ENCODE assay signal across 15 cellular contexts in the genomic region with DNA sequence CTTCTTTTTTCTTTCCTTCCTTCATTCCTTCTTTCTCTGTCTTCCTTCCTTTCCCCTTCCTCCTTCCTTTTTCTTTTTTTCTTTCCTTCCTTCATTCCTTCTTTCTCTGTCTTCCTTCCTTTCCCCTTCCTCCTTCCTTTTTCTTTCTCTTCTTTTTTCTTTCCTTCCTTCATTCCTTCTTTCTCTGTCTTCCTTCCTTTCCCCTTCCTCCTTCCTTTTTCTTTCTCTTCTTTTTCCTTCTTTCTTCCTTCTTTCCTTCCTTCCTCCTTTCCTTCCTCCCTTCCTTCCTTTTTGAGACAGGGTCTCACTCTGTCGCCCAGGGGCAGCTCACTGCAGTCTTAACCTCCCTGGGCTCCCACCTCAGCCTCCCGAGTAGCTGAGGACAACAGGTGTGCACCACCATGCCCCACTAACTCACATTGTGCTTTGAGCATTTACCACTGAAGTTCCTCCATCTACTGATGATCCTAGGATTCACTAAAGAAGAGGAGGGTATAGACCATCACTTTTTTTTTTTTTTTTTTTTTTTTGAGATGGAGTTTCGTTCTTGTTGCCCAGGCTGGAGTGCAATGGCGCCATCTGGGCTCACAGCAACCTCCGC. TPM values are rescaled to one million over a fixed set of nuclear protein-coding genes. Genes with fewer than 3 reads are reported as not detected.
DNase-seq lines count a peak whose midpoint lies in the region; ATAC-seq and TF ChIP-seq lines count a peak whose summit lies in the region.
"Not testable (repeated sequence)": the region's sequence is repeated elsewhere in the genome, so short reads cannot be mapped to it uniquely, and the experiment has no call there.
"Had no signal": no experiment of that assay in that cellular context is flagged by ENCODE, and none has a peak within 500 bp of the region (broad histone marks: within the 10 kb centered on the region; RNA-seq: fewer than 3 reads in every experiment).

No MANE protein-coding gene starts in this region.

- H3K27ac ChIP-seq in CD4-positive, CD25-positive, alpha-beta regulatory T cell (ENCODE audit: insufficient read depth, low read length, poor library complexity, severe bottlenecking), result peak overlapping the region; percentile 55
- peak overlapping the region; percentile 84; the same call in 1 of the 2 replicates for H3K27ac ChIP-seq in RWPE1
- not testable (repeated sequence) for H3K27ac ChIP-seq in smooth muscle cell (ENCODE audit: low read depth)

- not testable (repeated sequence) for TF ChIP-seq CTCF in RWPE1 (conservative IDR thresholded peaks at IDR 0.05; ENCODE audit: low read depth); activated CD8-positive, alpha-beta T cell treated with anti-CD3 and anti-CD28 coated beads for 36 hours (IDR thresholded peaks at IDR 0.05); epithelial cell of proximal tubule (conservative IDR thresholded peaks at IDR 0.05; ENCODE audit: low read depth, low read length); mesothelial cell of epicardium (IDR thresholded peaks at IDR 0.05; ENCODE audit: unreplicated experiment); smooth muscle cell (IDR thresholded peaks at IDR 0.05; ENCODE audit: borderline replicate concordance, insufficient read depth, poor library complexity, severe bottlenecking)

- CTCF ChIA-PET in RWPE1 (lab: Yijun Ruan, JAX), result interaction anchor here (0.6 to 1.7 kb wide), 7 partner anchors 48 to 1013 kb away, joined by 3 to 8 read pairs (median 6); no protein-coding TSS in a partner anchor
- CTCF ChIA-PET in activated CD8-positive, alpha-beta T cell treated with anti-CD3 and anti-CD28 coated beads for 36 hours (lab: Charles Lee), result interaction anchor here (0.7 to 4.9 kb wide), 5 partner anchors 25 to 53 kb away, joined by 3 to 27 read pairs (median 4); a partner anchor contains a TSS

- peaks cover 20% of the 10 kb centered on the region for H3K27me3 ChIP-seq in CD4-positive, CD25-positive, alpha-beta regulatory T cell (ENCODE audit: control insufficient read depth, insufficient read depth, low read length)
- peaks cover 33% of the 10 kb centered on the region for H3K27me3 ChIP-seq in smooth muscle cell (ENCODE audit: low read depth)

- 85% methylated on average over 5 of the region's 5 CpGs for WGBS in smooth muscle cell (ENCODE audit: low lambda C conversion rate)

- peaks cover 42% of the 10 kb centered on the region for H3K4me1 ChIP-seq in CD4-positive, CD25-positive, alpha-beta regulatory T cell (ENCODE audit: control insufficient read depth, insufficient read depth, low read length, poor library complexity, severe bottlenecking)
- H3K4me1 ChIP-seq in smooth muscle cell (ENCODE audit: low read depth), result not testable (repeated sequence)

- peak overlapping the region; percentile 96 for H3K4me2 ChIP-seq in smooth muscle cell

- H3K4me1 Mint-ChIP-seq in CD4-positive, CD25-positive, alpha-beta regulatory T cell, result peaks cover 0 to 58% (median 26%) of the 10 kb centered on the region in 4 donors
- peaks cover 42% of the 10 kb centered on the region for H3K4me1 Mint-ChIP-seq in activated CD8-positive, alpha-beta T cell treated with anti-CD3 and anti-CD28 coated beads for 36 hours (ENCODE audit: low read depth)
- peaks cover 31% of the 10 kb centered on the region for H3K4me1 Mint-ChIP-seq in activated naive CD8-positive, alpha-beta T cell treated with anti-CD3 and anti-CD28 coated beads, Interleukin-2, amount 50 U/mL, for 24 hours
- peaks cover 18% of the 10 kb centered on the region for H3K4me1 Mint-ChIP-seq in mesothelial cell of epicardium

- peaks cover 44% of the 10 kb centered on the region for H3K27me3 Mint-ChIP-seq in CD4-positive, CD25-positive, alpha-beta regulatory T cell
- peaks cover 31% of the 10 kb centered on the region for H3K27me3 Mint-ChIP-seq in activated CD8-positive, alpha-beta T cell treated with anti-CD3 and anti-CD28 coated beads for 36 hours
- H3K27me3 Mint-ChIP-seq in activated naive CD8-positive, alpha-beta T cell treated with anti-CD3 and anti-CD28 coated beads, Interleukin-2, amount 50 U/mL, for 24 hours, result peaks cover 33% of the 10 kb centered on the region
- peaks cover 40% of the 10 kb centered on the region for H3K27me3 Mint-ChIP-seq in mesothelial cell of epicardium (ENCODE audit: low read depth)

- H3K79me2 ChIP-seq in smooth muscle cell (ENCODE audit: low read depth), result not testable (repeated sequence)

- not testable (repeated sequence) for DNase-seq in CD4-positive, CD25-positive, alpha-beta regulatory T cell; Jurkat, Clone E6-1 (ENCODE audit: low read depth, low spot score); RWPE1 (ENCODE audit: low spot score); activated CD8-positive, alpha-beta T cell treated with anti-CD3 and anti-CD28 coated beads for 36 hours; activated naive CD8-positive, alpha-beta T cell treated with anti-CD3 and anti-CD28 coated beads, Interleukin-2, amount 50 U/mL, for 24 hours; epithelial cell of proximal tubule (ENCODE audit: low read depth); mesothelial cell of epicardium (ENCODE audit: low spot score in 2 of 2, unreplicated experiment in 2 of 2); smooth muscle cell (lab: John Stamatoyannopoulos, UW; ENCODE audit: unreplicated experiment)

- intact Hi-C loops in activated CD8-positive, alpha-beta T cell treated with anti-CD3 and anti-CD28 coated beads for 36 hours (cut with micrococcal nuclease), result loop anchor here (5.0 to 10.0 kb wide), 2 partner anchors 52 to 179 kb away; no protein-coding TSS in a partner anchor

- not testable (repeated sequence) for H2AFZ ChIP-seq in smooth muscle cell (ENCODE audit: low read depth)

- peak overlapping the region in 2 of 3 donors; percentile 3 to 80 for H3K27ac Mint-ChIP-seq in CD4-positive, CD25-positive, alpha-beta regulatory T cell
- H3K27ac Mint-ChIP-seq in activated CD8-positive, alpha-beta T cell treated with anti-CD3 and anti-CD28 coated beads for 36 hours, result peak overlapping the region; percentile 83
- not testable (repeated sequence) for H3K27ac Mint-ChIP-seq in activated naive CD8-positive, alpha-beta T cell treated with anti-CD3 and anti-CD28 coated beads, Interleukin-2, amount 50 U/mL, for 24 hours; mesothelial cell of epicardium

- H3K36me3 Mint-ChIP-seq in CD4-positive, CD25-positive, alpha-beta regulatory T cell, result peaks cover 11% of the 10 kb centered on the region
- H3K36me3 Mint-ChIP-seq in activated CD8-positive, alpha-beta T cell treated with anti-CD3 and anti-CD28 coated beads for 36 hours (ENCODE audit: low read depth), result peaks cover 17% of the 10 kb centered on the region
- H3K36me3 Mint-ChIP-seq in activated naive CD8-positive, alpha-beta T cell treated with anti-CD3 and anti-CD28 coated beads, Interleukin-2, amount 50 U/mL, for 24 hours (ENCODE audit: low read depth), result peaks cover 18% of the 10 kb centered on the region
- peaks cover 11% of the 10 kb centered on the region for H3K36me3 Mint-ChIP-seq in mesothelial cell of epicardium

- not testable (repeated sequence) for H4K20me1 ChIP-seq in smooth muscle cell (ENCODE audit: low read depth)

- not testable (repeated sequence) for H3K9me3 ChIP-seq in CD4-positive, CD25-positive, alpha-beta regulatory T cell (ENCODE audit: control insufficient read depth in 2 of 2, low read length in 2 of 2); smooth muscle cell (replicated peaks; ENCODE audit: low read depth)

- not testable (repeated sequence) for H3K4me3 ChIP-seq in CD4-positive, CD25-positive, alpha-beta regulatory T cell (ENCODE audit: low read depth, low read length)
- 0 out of 2 replicates have a peak overlapping the region, but pooled peaks have one; percentile 62 for H3K4me3 ChIP-seq in Jurkat, Clone E6-1 (ENCODE audit: low read length)
- H3K4me3 ChIP-seq in epithelial cell of proximal tubule (ENCODE audit: low read depth, low read length) (peak overlapping the region; percentile 69), smooth muscle cell (peak overlapping the region; percentile 76)

- H3K9me3 Mint-ChIP-seq in CD4-positive, CD25-positive, alpha-beta regulatory T cell; activated CD8-positive, alpha-beta T cell treated with anti-CD3 and anti-CD28 coated beads for 36 hours; activated naive CD8-positive, alpha-beta T cell treated with anti-CD3 and anti-CD28 coated beads, Interleukin-2, amount 50 U/mL, for 24 hours; mesothelial cell of epicardium: not testable (repeated sequence)

- POLR2A ChIA-PET in RWPE1 (lab: Yijun Ruan, JAX; ENCODE audit: low non-redundant PET), result not testable (repeated sequence)
- POLR2A ChIA-PET in activated CD8-positive, alpha-beta T cell treated with anti-CD3 and anti-CD28 coated beads for 36 hours (lab: Charles Lee), result interaction anchor here (0.7 to 1.6 kb wide), 2 partner anchors 17 to 46 kb away, joined by 4 read pairs; no protein-coding TSS in a partner anchor

- ATAC-seq in CD4-positive, CD25-positive, alpha-beta regulatory T cell (ENCODE audit: low read depth in 2 of 2); activated CD8-positive, alpha-beta T cell treated with anti-CD3 and anti-CD28 coated beads for 36 hours; activated naive CD8-positive, alpha-beta T cell treated with anti-CD3 and anti-CD28 coated beads, Interleukin-2, amount 50 U/mL, for 24 hours: not testable (repeated sequence)

- peak overlapping the region; percentile 82 to 96 (median 86) for H3K4me3 Mint-ChIP-seq in CD4-positive, CD25-positive, alpha-beta regulatory T cell
- peak overlapping the region; percentile 74 for H3K4me3 Mint-ChIP-seq in activated CD8-positive, alpha-beta T cell treated with anti-CD3 and anti-CD28 coated beads for 36 hours
- peak overlapping the region; percentile 76 for H3K4me3 Mint-ChIP-seq in activated naive CD8-positive, alpha-beta T cell treated with anti-CD3 and anti-CD28 coated beads, Interleukin-2, amount 50 U/mL, for 24 hours
- peak overlapping the region; percentile 75 for H3K4me3 Mint-ChIP-seq in mesothelial cell of epicardium

- peaks cover 26% of the 10 kb centered on the region for H3K36me3 ChIP-seq in CD4-positive, CD25-positive, alpha-beta regulatory T cell (ENCODE audit: control insufficient read depth, insufficient read depth, low read length)
- H3K36me3 ChIP-seq in smooth muscle cell (ENCODE audit: low read depth), result not testable (repeated sequence)

- H3K9ac ChIP-seq in smooth muscle cell (ENCODE audit: low read depth), result not testable (repeated sequence)

- not testable (repeated sequence) for H3F3A ChIP-seq in smooth muscle cell (ENCODE audit: low read depth)

RNA-seq across cellular contexts. Expression of a gene that starts 2.9 kb away (rescaled TPM):
- not detected for total RNA-seq in CD4-positive, CD25-positive, alpha-beta regulatory T cell
- polyA plus RNA-seq in CD4-positive, CD25-positive, alpha-beta regulatory T cell, result not detected
- polyA plus RNA-seq in Jurkat, Clone E6-1 (2012; ENCODE audit: insufficient read depth, insufficient read length), result 0.48 TPM
- total RNA-seq in activated CD8-positive, alpha-beta T cell treated with anti-CD3 and anti-CD28 coated beads for 36 hours, result under 1 TPM in 1 of 2 experiments, not detected in 1; 0.23 TPM
- total RNA-seq in epithelial cell of proximal tubule (not detected in 2 replicates), mesothelial cell of epicardium (0.34 to 0.45 TPM (median 0.35 TPM) in 3 replicates), smooth muscle cell (0.04 and 0.54 TPM in 2 replicates)
- polyA plus RNA-seq in smooth muscle cell, result 0.39 TPM in 1 of 2 replicates, not detected in the other
- total RNA-seq: Daoy, kidney epithelial cell, M059J had no signal

RNA-seq across cellular contexts. Expression of a gene that starts 7.4 kb away (rescaled TPM):
- total RNA-seq in CD4-positive, CD25-positive, alpha-beta regulatory T cell, result 150 TPM
- 100 to 1,000 TPM; 109 to 144 (median 118) TPM for polyA plus RNA-seq in CD4-positive, CD25-positive, alpha-beta regulatory T cell
- 133 TPM for polyA plus RNA-seq in Jurkat, Clone E6-1 (2012; ENCODE audit: insufficient read depth, insufficient read length)
- 100 to 1,000 TPM; 124 to 126 TPM for total RNA-seq in activated CD8-positive, alpha-beta T cell treated with anti-CD3 and anti-CD28 coated beads for 36 hours
- total RNA-seq in epithelial cell of proximal tubule (130 and 147 TPM in 2 replicates), mesothelial cell of epicardium (83.6 to 84.6 TPM (median 83.7 TPM) in 3 replicates), smooth muscle cell (54.7 and 77.1 TPM in 2 replicates)
- polyA plus RNA-seq in smooth muscle cell, result 84.9 and 89.8 TPM in 2 replicates

RNA-seq across cellular contexts. Expression of a gene that starts 8.8 kb away (rescaled TPM):
- 41.0 TPM for total RNA-seq in CD4-positive, CD25-positive, alpha-beta regulatory T cell
- 10 to 100 TPM; 32.7 to 47.1 (median 42.3) TPM for polyA plus RNA-seq in CD4-positive, CD25-positive, alpha-beta regulatory T cell
- 27.4 TPM for polyA plus RNA-seq in Jurkat, Clone E6-1 (2012; ENCODE audit: insufficient read depth, insufficient read length)
- 10 to 100 TPM; 24.6 to 24.8 TPM for total RNA-seq in activated CD8-positive, alpha-beta T cell treated with anti-CD3 and anti-CD28 coated beads for 36 hours
- total RNA-seq in epithelial cell of proximal tubule, result 41.5 and 44.9 TPM in 2 replicates
- total RNA-seq in mesothelial cell of epicardium, result 21.4 to 25.6 TPM (median 24.4 TPM) in 3 replicates
- 10.5 and 18.6 TPM in 2 replicates for total RNA-seq in smooth muscle cell
- 24.6 and 24.7 TPM in 2 replicates for polyA plus RNA-seq in smooth muscle cell

RNA-seq across cellular contexts. Expression of a gene that starts 19.0 kb away (rescaled TPM):
- not detected for total RNA-seq in CD4-positive, CD25-positive, alpha-beta regulatory T cell
- not detected for polyA plus RNA-seq in CD4-positive, CD25-positive, alpha-beta regulatory T cell
- not detected for polyA plus RNA-seq in Jurkat, Clone E6-1 (2012; ENCODE audit: insufficient read depth, insufficient read length)
- not detected for total RNA-seq in activated CD8-positive, alpha-beta T cell treated with anti-CD3 and anti-CD28 coated beads for 36 hours
- total RNA-seq in epithelial cell of proximal tubule, result not detected in 2 replicates
- not detected in 3 replicates for total RNA-seq in mesothelial cell of epicardium
- total RNA-seq in smooth muscle cell, result not detected in 2 replicates
- not detected in 2 replicates for polyA plus RNA-seq in smooth muscle cell
- total RNA-seq: colonic mucosa, Daoy, kidney epithelial cell, M059J, SJCRH30, suprapubic skin had no signal
- polyA plus RNA-seq: AG04450 had no signal

RNA-seq across cellular contexts. Expression of a gene that starts 21.0 kb away (rescaled TPM):
- not detected for total RNA-seq in CD4-positive, CD25-positive, alpha-beta regulatory T cell
- polyA plus RNA-seq in CD4-positive, CD25-positive, alpha-beta regulatory T cell, result not detected
- polyA plus RNA-seq in Jurkat, Clone E6-1 (2012; ENCODE audit: insufficient read depth, insufficient read length), result not detected
- total RNA-seq in activated CD8-positive, alpha-beta T cell treated with anti-CD3 and anti-CD28 coated beads for 36 hours, result not detected
- not detected in 2 replicates for total RNA-seq in epithelial cell of proximal tubule
- not detected in 3 replicates for total RNA-seq in mesothelial cell of epicardium
- not detected in 2 replicates for total RNA-seq in smooth muscle cell
- polyA plus RNA-seq in smooth muscle cell, result not detected in 2 replicates
- total RNA-seq: colonic mucosa, Daoy, kidney epithelial cell, M059J, SJCRH30, suprapubic skin had no signal
- polyA plus RNA-seq: AG04450 had no signal
